8 cellular contexts compared by ENCODE assay signal in genomic region chr3:64023187-64023860, GRCh38. TPM values are rescaled to one million over a fixed set of nuclear protein-coding genes. Genes with fewer than 3 reads are reported as not detected.
DNase-seq lines count a peak whose midpoint lies in the region; ATAC-seq and TF ChIP-seq lines count a peak whose summit lies in the region.

PSMD6 (minus strand) TSS chr3:64023494; CDS start chr3:64023419, 75 bp downstream.

- peak within 1 kb of the TSS; percentile 93 for H3K4me3 Mint-ChIP-seq in GM23338

- peaks cover 33% of the 10 kb centered on the region for H3K79me2 ChIP-seq in GM23338 (replicated peaks; ENCODE audit: insufficient read depth)

- H3K36me3 ChIP-seq in GM23338 (ENCODE audit: insufficient read depth) (peaks cover 23% of the 10 kb centered on the region), neuron (ENCODE audit: insufficient read depth, low read length) (peaks cover 27% of the 10 kb centered on the region)

- H2AFZ ChIP-seq in GM23338 (peak within 1 kb of the TSS; percentile 90; the same call in 1 of the 2 replicates), neuron (ENCODE audit: low read depth, low read length) (peak within 1 kb of the TSS; percentile 70)

- ATAC-seq in GM23338 = peak; percentile 94

- H3K4me3 ChIP-seq in GM23338 = peak within 1 kb of the TSS; percentile 95
- peak within 1 kb of the TSS; percentile 95 for H3K4me3 ChIP-seq in neuron (ENCODE audit: low read length)

- peaks cover 2% of the 10 kb centered on the region for H3K27me3 Mint-ChIP-seq in GM23338 (ENCODE audit: insufficient read depth, low read depth, poor library complexity)

- TF ChIP-seq CTCF in GM23338 (conservative IDR thresholded peaks at IDR 0.05; ENCODE audit: low read depth in 2 of 2) = peak; percentile 84 to 96
- TF ChIP-seq CTCF in subcutaneous adipose tissue (IDR thresholded peaks at IDR 0.05; ENCODE audit: low read depth) = no peak

- H3K4me2 ChIP-seq in GM23338 = peak within 1 kb of the TSS; percentile 95

- no peaks in the 10 kb centered on the region for H3K9me3 Mint-ChIP-seq in GM23338

- H3K36me3 Mint-ChIP-seq in GM23338 (ENCODE audit: low read depth) = peaks cover 33% of the 10 kb centered on the region

- peaks cover 14% of the 10 kb centered on the region for H3K4me1 Mint-ChIP-seq in GM23338

- H3K27ac Mint-ChIP-seq in GM23338 = peak within 1 kb of the TSS; percentile 81

- H3K4me1 ChIP-seq in GM23338 (ENCODE audit: insufficient read depth) (peaks cover 3% of the 10 kb centered on the region; the same call in 1 of the 2 replicates), neuron (ENCODE audit: insufficient read depth, low read length) (peaks cover 21% of the 10 kb centered on the region)

- no peaks in the 10 kb centered on the region for H3K9me2 ChIP-seq in GM23338 (ENCODE audit: insufficient read depth)

- DNase-seq in GDM1 (lab: John Stamatoyannopoulos, UW) (peak; percentile 85), GM23338 (ENCODE audit: low spot score) (peak; percentile 93), LHCN-M2 (ENCODE audit: low read depth) (peak; percentile 77), SIG-M5 treated with dmso at 0.1 percent for 504 hours (lab: John Stamatoyannopoulos, UW; ENCODE audit: unreplicated experiment) (peak; percentile 99), foreskin melanocyte (peak; percentile 80)
- DNase-seq in activated gamma-delta T cell treated with anti-CD3 and anti-CD28 coated beads, Interleukin-2, amount 50 U/mL, for 16 hours (ENCODE audit: low read depth) = peak; percentile 91

- peaks cover 3% of the 10 kb centered on the region; the same call in 1 of the 2 replicates for H4K20me1 ChIP-seq in GM23338 (replicated peaks; ENCODE audit: insufficient read depth)

- no peaks in the 10 kb centered on the region for H3K9me3 ChIP-seq in neuron (ENCODE audit: low read length)

- H3K27me3 ChIP-seq in GM23338 (ENCODE audit: insufficient read depth) (no peaks in the 10 kb centered on the region), neuron (ENCODE audit: insufficient read depth, low read length) (no peaks in the 10 kb centered on the region)

- peak within 1 kb of the TSS; percentile 93 for H3K27ac ChIP-seq in GM23338 (ENCODE audit: low read depth)

- H3F3A ChIP-seq in GM23338 (replicated peaks; ENCODE audit: low read depth) = no peaks in the 10 kb centered on the region

TF ChIP-seq in GM23338, 12 proteins besides CTCF, POLR2A, EP300 and RAD21 (continues in another document):
- peak; percentile 90 for TF ChIP-seq ETS1 (IDR thresholded peaks at IDR 0.05)
- no peak for TF ChIP-seq STAT1 (IDR thresholded peaks at IDR 0.05; ENCODE audit: unreplicated experiment)
- TF ChIP-seq EZH2phosphoT487 (IDR thresholded peaks at IDR 0.05; ENCODE audit: unreplicated experiment) = no peak
- TF ChIP-seq EZH2 (IDR thresholded peaks at IDR 0.05; ENCODE audit: low read depth, unreplicated experiment) = no peak
- TF ChIP-seq ZNF331 (CRISPR knock-in tag; IDR thresholded peaks at IDR 0.05; ENCODE audit: low read depth) = no peak
- TF ChIP-seq NANOG (IDR thresholded peaks at IDR 0.05; ENCODE audit: borderline replicate concordance) = no peak
- TF ChIP-seq ZNF114 (CRISPR knock-in tag; IDR thresholded peaks at IDR 0.05) = no peak
- TF ChIP-seq CREB1 (CRISPR knock-in tag; IDR thresholded peaks at IDR 0.05; ENCODE audit: low read depth) = no peak; the same call in 1 of the 2 replicates
- TF ChIP-seq JUNB (IDR thresholded peaks at IDR 0.05; ENCODE audit: unreplicated experiment) = no peak
- TF ChIP-seq REST (IDR thresholded peaks at IDR 0.05; ENCODE audit: unreplicated experiment) = peak; percentile 6

RNA-seq across cellular contexts. Expression of gene PSMD6, which starts in this region (rescaled TPM):
- total RNA-seq in GM23338 (2014; rRNA removed; shearing (Covaris generic)) = 98.1 and 108 TPM in 2 replicates
- polyA plus RNA-seq in GM23338 (2016; fragmentation: Nextera tagmentation; extraction: Ambion mirVana) = 195 and 205 TPM in 2 replicates
- total RNA-seq in LHCN-M2 (2014; rRNA removed) (104 and 144 TPM in 2 replicates), subcutaneous adipose tissue (10 to 100 TPM; 51.8 to 89.0 (median 75.4) TPM)
- polyA plus RNA-seq in LHCN-M2 (2012) = 82.3 TPM

Comparison
In these comparisons a context has a peak if more than half of its experiments do, and no peak if none do; other contexts are left out.
1. Peak in every context shown above with its lines: DNase-seq, ATAC-seq, H3K4me3 ChIP-seq and H3K27ac ChIP-seq.